ENCODE assay signal across 10 cellular contexts in the genomic region with DNA sequence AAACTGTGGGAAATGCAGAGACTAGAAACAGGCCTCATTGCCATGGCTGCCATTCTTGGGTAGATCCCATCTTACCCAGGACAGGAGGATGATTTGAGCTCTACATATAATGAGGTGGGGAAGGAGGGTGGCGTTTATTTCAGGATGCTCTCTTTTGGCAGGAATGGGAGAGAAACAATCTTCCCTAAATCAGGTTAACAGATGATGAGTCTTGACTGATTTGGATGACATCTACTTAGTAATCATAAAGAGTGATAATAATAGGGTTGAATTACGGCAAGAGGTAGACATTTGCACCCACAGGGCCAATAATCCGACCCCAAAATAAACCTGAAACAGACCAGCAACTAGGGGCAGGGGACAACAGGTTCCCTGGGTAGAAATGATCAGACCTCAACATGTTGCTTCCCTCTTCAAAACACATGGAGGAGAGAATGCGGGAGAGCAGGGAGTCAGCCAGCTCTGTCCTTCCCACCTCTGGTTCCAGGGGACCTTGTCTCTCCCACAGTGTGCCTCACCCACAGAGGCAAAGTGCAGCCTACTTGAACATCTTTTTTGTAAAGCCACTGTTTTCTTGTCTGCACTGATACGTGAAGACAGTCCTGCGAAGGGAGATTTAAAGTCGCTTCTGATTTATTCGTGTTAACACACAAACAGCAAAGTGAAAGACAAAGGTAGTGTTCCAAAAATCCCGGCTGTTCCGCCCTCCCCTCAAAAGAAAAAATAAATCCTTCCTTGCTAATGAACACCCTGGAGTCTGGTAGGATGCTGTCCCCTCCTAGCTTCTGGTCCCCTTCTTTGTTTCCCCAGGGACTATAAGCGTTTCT. TPM values are rescaled to one million over a fixed set of nuclear protein-coding genes. Genes with fewer than 3 reads are reported as not detected.
DNase-seq lines count a peak whose midpoint lies in the region; ATAC-seq, FAIRE-seq and TF ChIP-seq lines count a peak whose summit lies in the region.
"Had no signal": no experiment of that assay in that cellular context is flagged by ENCODE, and none has a peak within 500 bp of the region (broad histone marks: within the 10 kb centered on the region; RNA-seq: fewer than 3 reads in every experiment).

No MANE protein-coding gene starts in this region.

- H3K9me3 Mint-ChIP-seq in nephron, result peaks cover 7% of the 10 kb centered on the region

- H3K36me3 ChIP-seq in HEK293 (ENCODE audit: control insufficient read depth in 2 of 2, insufficient read depth in 1 of 2, low read length in 2 of 2), result no peaks in the 10 kb centered on the region
- H3K36me3 ChIP-seq: neutrophil had no signal

- H3K27ac Mint-ChIP-seq in nephron, result no peak overlapping the region

- ATAC-seq in A549 (no peak), GM21381 (IDR thresholded peaks at IDR 0.05; ENCODE audit: unreplicated experiment) (no peak)

- no peak for TF ChIP-seq RAD21 in A549 (conservative IDR thresholded peaks at IDR 0.05 in 1 of 2, IDR thresholded peaks at IDR 0.05 in 1 of 2)

- peaks cover 29% of the 10 kb centered on the region for H3K4me1 Mint-ChIP-seq in nephron

- TF ChIP-seq CTCF in A549 (IDR thresholded peaks at IDR 0.05), result no peak
- TF ChIP-seq CTCF in HEK293 (tag by site-specific recombination; IDR thresholded peaks at IDR 0.05), result no peak
- TF ChIP-seq CTCF in dorsolateral prefrontal cortex (IDR thresholded peaks at IDR 0.05 in 54 of 56, conservative IDR thresholded peaks at IDR 0.05 in 2 of 56; ENCODE audit: low read depth in 1 of 56, partially characterized antibody in 56 of 56), result no peak
- no peak for TF ChIP-seq CTCF in nephron (IDR thresholded peaks at IDR 0.05; ENCODE audit: unreplicated experiment in 3 of 3)

- TF ChIP-seq EP300 in A549 (IDR thresholded peaks at IDR 0.05), result no peak

- POLR2A ChIA-PET in A549 (lab: Yijun Ruan, JAX), result interaction anchor here (0.5 to 1.4 kb wide), 4 partner anchors 9 to 864 kb away, joined by 3 to 8 read pairs (median 4); no protein-coding TSS in a partner anchor
- POLR2A ChIA-PET in HEK293 (lab: Yijun Ruan, JAX), result no interaction called here

- H3K27me3 ChIP-seq in dorsolateral prefrontal cortex, result peaks cover 0 to 54% (median 42%) of the 10 kb centered on the region in 45 donors

- H3K27me3 Mint-ChIP-seq in nephron (ENCODE audit: low read depth), result peaks cover 62% of the 10 kb centered on the region

- H3K9me3 ChIP-seq in A549 (no peaks in the 10 kb centered on the region), HEK293 (ENCODE audit: control insufficient read depth, insufficient read depth, low read depth, low read length) (no peaks in the 10 kb centered on the region)
- H3K9me3 ChIP-seq: neutrophil had no signal

- no peak for TF ChIP-seq POLR2A in A549 (IDR thresholded peaks at IDR 0.05; ENCODE audit: low read length)

- H3K4me1 ChIP-seq in A549, result peaks cover 12% of the 10 kb centered on the region
- H3K4me1 ChIP-seq in HEK293 (ENCODE audit: control insufficient read depth, insufficient read depth, low read length), result no peaks in the 10 kb centered on the region

- no peaks in the 10 kb centered on the region for H3K36me3 Mint-ChIP-seq in nephron (ENCODE audit: low read depth)

- peak overlapping the region; percentile 41; the same call in 2 of the 3 replicates for H3K4me3 ChIP-seq in A549
- no peak overlapping the region for H3K4me3 ChIP-seq in HEK293 (ENCODE audit: low read depth, low read length)
- peak overlapping the region in 58 of 59 donors; percentile 43 to 82 (median 60) for H3K4me3 ChIP-seq in dorsolateral prefrontal cortex

- peak overlapping the region; percentile 70 for H3K4me2 ChIP-seq in A549

- FAIRE-seq in A549 (lab: Jason Lieb, UNC), result no peak

- H3K4me3 Mint-ChIP-seq in nephron, result peak overlapping the region; percentile 48 to 78 (median 63)

- H3K27ac ChIP-seq in A549 (peak overlapping the region; percentile 74 to 94), HEK293 (ENCODE audit: extremely low read depth, low read depth, low read length) (no peak overlapping the region), dorsolateral prefrontal cortex (peak overlapping the region in 32 of 59 donors; percentile 25 to 82 (median 62))
- H3K27ac ChIP-seq: neutrophil had no signal

- DNase-seq in A549 (ENCODE audit: low read depth in 1 of 2, low spot score in 1 of 2) (no peak), dorsolateral prefrontal cortex (no peak), NCI-H524 treated with DMSO at 0.1 percent for 48 hours (lab: John Stamatoyannopoulos, UW) (no peak), NCI-H226 (no peak), putamen (ENCODE audit: low spot score) (no peak)
- DNase-seq: NCI-H510A treated with DMSO at 0.1 percent for 48 hours had no signal

- intact Hi-C loops in dorsolateral prefrontal cortex (cut with DNase I), result loop anchor here in 1 of 2 donors (10.0 kb wide), 1 partner anchor 521 kb away; no protein-coding TSS in a partner anchor

- 84% methylated on average over 11 of the region's 11 CpGs for WGBS in A549 (ENCODE audit: missing lambda C conversion rate)

- CTCF ChIA-PET in A549 (lab: Yijun Ruan, JAX) (interaction anchor here (0.5 to 4.3 kb wide), 9 partner anchors 9 to 609 kb away, joined by 3 to 23 read pairs (median 4); no protein-coding TSS in a partner anchor), HEK293 (lab: Yijun Ruan, JAX) (interaction anchor here (0.6 to 1.0 kb wide), 3 partner anchors 67 to 372 kb away, joined by 3 to 4 read pairs (median 3); no protein-coding TSS in a partner anchor)

TF ChIP-seq in A549, 52 proteins besides CTCF, POLR2A, EP300 and RAD21 (continues in another document):
- no peak for TF ChIP-seq ESRRA (IDR thresholded peaks at IDR 0.05; ENCODE audit: borderline replicate concordance, low read length)
- no peak for TF ChIP-seq TFCP2L1 (CRISPR knock-in tag; IDR thresholded peaks at IDR 0.05)
- TF ChIP-seq, protein P1, sequence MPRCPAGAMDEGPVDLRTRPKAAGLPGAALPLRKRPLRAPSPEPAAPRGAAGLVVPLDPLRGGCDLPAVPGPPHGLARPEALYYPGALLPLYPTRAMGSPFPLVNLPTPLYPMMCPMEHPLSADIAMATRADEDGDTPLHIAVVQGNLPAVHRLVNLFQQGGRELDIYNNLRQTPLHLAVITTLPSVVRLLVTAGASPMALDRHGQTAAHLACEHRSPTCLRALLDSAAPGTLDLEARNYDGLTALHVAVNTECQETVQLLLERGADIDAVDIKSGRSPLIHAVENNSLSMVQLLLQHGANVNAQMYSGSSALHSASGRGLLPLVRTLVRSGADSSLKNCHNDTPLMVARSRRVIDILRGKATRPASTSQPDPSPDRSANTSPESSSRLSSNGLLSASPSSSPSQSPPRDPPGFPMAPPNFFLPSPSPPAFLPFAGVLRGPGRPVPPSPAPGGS (IDR thresholded peaks at IDR 0.05), result no peak
- no peak for TF ChIP-seq HMGXB4 (CRISPR knock-in tag; IDR thresholded peaks at IDR 0.05; ENCODE audit: borderline replicate concordance)

TF ChIP-seq in HEK293, 187 proteins besides CTCF, POLR2A, EP300 and RAD21:
- no peak for TF ChIP-seq ZNF114 (tag by site-specific recombination; IDR thresholded peaks at IDR 0.05)
- peak; percentile 90 for TF ChIP-seq SCRT2 (tag by site-specific recombination; IDR thresholded peaks at IDR 0.05)

RNA-seq across cellular contexts. Expression of gene FOXQ1, which starts 3.9 kb away (rescaled TPM):
- 2.1 and 3.5 TPM in 2 replicates for polyA plus RNA-seq in A549 (2011; rRNA removed)
- polyA plus RNA-seq in A549 (2012; cell fraction: cytosol; rRNA removed), result 0.49 and 0.98 TPM in 2 replicates
- polyA plus RNA-seq in A549 (2012; cell fraction: nucleus; rRNA removed), result 0.77 and 0.79 TPM in 2 replicates
- polyA plus RNA-seq in A549 (2017; fragmentation: RNase III; extraction: RNeasy Plus Mini Kit Qiagen cat#74134 plus additional on column Dnase treatment), result 3.1 to 3.6 TPM (median 3.6 TPM) in 3 replicates
- polyA minus RNA-seq in A549 (2011; rRNA and poly(A)+ RNA removed), result 1.5 and 1.8 TPM in 2 replicates
- total RNA-seq in dorsolateral prefrontal cortex, result 10 to 100 TPM in 1 of 120 experiments, 1 to 10 TPM in 119; 1.4 to 10.0 (median 4.2) TPM
